In genomic region chr2:209772316-209772715, GRCh38 we compare ENCODE assay signal across 11 cellular contexts. TPM values are rescaled to one million over a fixed set of nuclear protein-coding genes. Genes with fewer than 3 reads are reported as not detected.
DNase-seq lines count a peak whose midpoint lies in the region; ATAC-seq and TF ChIP-seq lines count a peak whose summit lies in the region.
"Had no signal": no experiment of that assay in that cellular context is flagged by ENCODE, and none has a peak within 500 bp of the region (broad histone marks: within the 10 kb centered on the region; RNA-seq: fewer than 3 reads in every experiment).

No MANE protein-coding gene starts in this region.

- H3K4me3 ChIP-seq in WERI-Rb-1 (ENCODE audit: low read depth, low read length), result peak overlapping the region; percentile 84

- peaks cover 9% of the 10 kb centered on the region for H3K36me3 ChIP-seq in WERI-Rb-1
- H3K36me3 ChIP-seq: ascending aorta, MG63 had no signal

- H3K9me3 ChIP-seq in WERI-Rb-1 (ENCODE audit: severe bottlenecking), result no peaks in the 10 kb centered on the region
- H3K9me3 ChIP-seq: ascending aorta, MG63 had no signal

- no peaks in the 10 kb centered on the region for H3K36me3 Mint-ChIP-seq in mesothelial cell of epicardium
- H3K36me3 Mint-ChIP-seq: naive B cell had no signal

- H3K4me3 Mint-ChIP-seq in mesothelial cell of epicardium, result peak overlapping the region; percentile 67
- H3K4me3 Mint-ChIP-seq: naive B cell had no signal

- H3K9me3 Mint-ChIP-seq in mesothelial cell of epicardium, result no peaks in the 10 kb centered on the region

- no peak for TF ChIP-seq CTCF in WERI-Rb-1 (IDR thresholded peaks at IDR 0.05; ENCODE audit: low read depth, low read length)
- no peak for TF ChIP-seq CTCF in mesothelial cell of epicardium (IDR thresholded peaks at IDR 0.05; ENCODE audit: unreplicated experiment)

- H3K27me3 Mint-ChIP-seq in mesothelial cell of epicardium (ENCODE audit: low read depth), result peaks cover 58% of the 10 kb centered on the region

- H3K27ac ChIP-seq in WERI-Rb-1, result peak overlapping the region; percentile 71
- H3K27ac ChIP-seq: ascending aorta had no signal

- H3K4me1 Mint-ChIP-seq in mesothelial cell of epicardium, result peaks cover 5% of the 10 kb centered on the region

- no peak for ATAC-seq in HG03571 (IDR thresholded peaks at IDR 0.05; ENCODE audit: unreplicated experiment)
- ATAC-seq in GM21367 (IDR thresholded peaks at IDR 0.05; ENCODE audit: unreplicated experiment), result no peak

- no peak overlapping the region for H3K27ac Mint-ChIP-seq in mesothelial cell of epicardium
- H3K27ac Mint-ChIP-seq: naive B cell had no signal

- no peaks in the 10 kb centered on the region for H3K27me3 ChIP-seq in WERI-Rb-1 (ENCODE audit: insufficient read depth, low read depth, severe bottlenecking)
- H3K27me3 ChIP-seq: ascending aorta had no signal

- DNase-seq in DMS53 (lab: John Stamatoyannopoulos, UW), result peak; percentile 64
- DNase-seq in NCI-H2029 treated with DMSO at 0.1 percent for 48 hours (lab: John Stamatoyannopoulos, UW), result peak; percentile 37
- peak; percentile 30 for DNase-seq in WERI-Rb-1
- no peak for DNase-seq in mesothelial cell of epicardium (ENCODE audit: low spot score in 2 of 2, unreplicated experiment in 2 of 2)
- DNase-seq in stimulated activated CD4-positive, alpha-beta T cell treated with anti-CD3 and anti-CD28 coated beads, Interleukin-4, amount 100 ng/mL, for 4 hours, result no peak
- no peak for DNase-seq in GM03348 (ENCODE audit: low spot score)
- DNase-seq: naive B cell had no signal

RNA-seq across cellular contexts. Expression of gene UNC80, which starts 0.7 kb away (rescaled TPM):
- 0.38 to 0.59 TPM (median 0.55 TPM) in 3 replicates for total RNA-seq in mesothelial cell of epicardium

Comparison
In these comparisons a context has a peak if more than half of its experiments do, and no peak if none do; other contexts are left out.
1. DNase-seq: peak in DMS53 (single experiment), NCI-H2029 treated with DMSO at 0.1 percent for 48 hours (single experiment) and WERI-Rb-1 (single experiment); none in mesothelial cell of epicardium (0 of 2), stimulated activated CD4-positive, alpha-beta T cell treated with anti-CD3 and anti-CD28 coated beads, Interleukin-4, amount 100 ng/mL, for 4 hours (0 of 2) and GM03348 (single experiment).